Comparison of ENCODE assay signal across 19 cellular contexts in genomic region chrX:112051546-112051945, GRCh38. TPM values are rescaled to one million over a fixed set of nuclear protein-coding genes. Genes with fewer than 3 reads are reported as not detected.
A peak's percentile ranks its signal among the peaks of the same experiment; 100 is the strongest.
DNase-seq lines count a peak whose midpoint lies in the region; ATAC-seq and TF ChIP-seq lines count a peak whose summit lies in the region.
"Had no signal": no experiment of that assay in that cellular context is flagged by ENCODE, and none has a peak within 500 bp of the region (broad histone marks: within the 10 kb centered on the region; RNA-seq: fewer than 3 reads in every experiment).

No MANE protein-coding gene starts in this region.

- no peak overlapping the region for H3K4me3 ChIP-seq in mesenchymal stem cell (ENCODE audit: insufficient read depth in 1 of 2, low read depth in 1 of 2, low read length in 2 of 2)
- H3K4me3 ChIP-seq: Peyer's patch had no signal

- H2BK120ac ChIP-seq in mesenchymal stem cell (ENCODE audit: low read depth, low read length) = no peak overlapping the region

- no peak overlapping the region for H3K9ac ChIP-seq in mesenchymal stem cell (ENCODE audit: low read length)

- H3K27ac ChIP-seq in mesenchymal stem cell (ENCODE audit: low read length, poor library complexity, severe bottlenecking) = no peak overlapping the region
- H3K27ac ChIP-seq: Peyer's patch had no signal

- no peaks in the 10 kb centered on the region for H3K27me3 Mint-ChIP-seq in natural killer cell (ENCODE audit: low read depth in 2 of 2)
- H3K27me3 Mint-ChIP-seq: T-helper 17 cell had no signal

- no peak for TF ChIP-seq CTCF in natural killer cell (IDR thresholded peaks at IDR 0.05)

- H4K91ac ChIP-seq in mesenchymal stem cell (ENCODE audit: low read length) = no peak overlapping the region

- no peaks in the 10 kb centered on the region for H3K36me3 Mint-ChIP-seq in natural killer cell
- H3K36me3 Mint-ChIP-seq: CD8-positive, alpha-beta T cell had no signal

- H3K14ac ChIP-seq in mesenchymal stem cell (ENCODE audit: low read length in 2 of 2) = no peak overlapping the region

- H3K79me1 ChIP-seq in mesenchymal stem cell (replicated peaks; ENCODE audit: low read length, poor library complexity, severe bottlenecking) = no peaks in the 10 kb centered on the region

- no peak overlapping the region for H3K4me3 Mint-ChIP-seq in natural killer cell
- H3K4me3 Mint-ChIP-seq: CD8-positive, alpha-beta T cell; T-helper 17 cell had no signal

- intact Hi-C loops in natural killer cell (cut with micrococcal nuclease) = no loop called here

- H3K27ac Mint-ChIP-seq in natural killer cell = no peak overlapping the region
- H3K27ac Mint-ChIP-seq: CD8-positive, alpha-beta T cell; T-helper 17 cell had no signal

- peaks cover 0 to 36% of the 10 kb centered on the region in 2 experiments for H3K27me3 ChIP-seq in mesenchymal stem cell (ENCODE audit: control insufficient read depth in 1 of 2, insufficient read depth in 1 of 2, low read length in 2 of 2)
- H3K27me3 ChIP-seq: BE2C, Peyer's patch had no signal

- no peak overlapping the region for H2BK12ac ChIP-seq in mesenchymal stem cell (ENCODE audit: low read length in 2 of 2)

- no peak overlapping the region for H3K4me2 ChIP-seq in mesenchymal stem cell (ENCODE audit: low read length, poor library complexity, severe bottlenecking)

- no peak overlapping the region for H3K4ac ChIP-seq in mesenchymal stem cell (ENCODE audit: low read depth in 1 of 2, low read length in 2 of 2)

- DNase-seq in MV-4-11 (lab: John Stamatoyannopoulos, UW) (peak; percentile 87), SIG-M5 treated with dmso at 0.1 percent for 504 hours (lab: John Stamatoyannopoulos, UW; ENCODE audit: unreplicated experiment) (peak; percentile 67), mesenchymal stem cell (peak; percentile 10), natural killer cell (no peak), T-helper 9 cell (no peak)
- DNase-seq: BE2C; CD8-positive, alpha-beta T cell; DMS79 treated with DMSO at 0.1 percent for 48 hours; KBM-7; NCI-H1105 treated with DMSO at 0.1 percent for 48 hours; NCI-H1930; NCI-H446 treated with DMSO at 0.1 percent for 48 hours; Peyer's patch; T-helper 17 cell had no signal

- no peak overlapping the region for H2AK5ac ChIP-seq in mesenchymal stem cell (ENCODE audit: low read length, severe bottlenecking)

- H3K9me3 ChIP-seq in mesenchymal stem cell (ENCODE audit: control insufficient read depth, low read length) = no peaks in the 10 kb centered on the region
- H3K9me3 ChIP-seq: BE2C, Peyer's patch had no signal

- H2BK5ac ChIP-seq in mesenchymal stem cell (ENCODE audit: low read depth, low read length, poor library complexity, severe bottlenecking) = no peak overlapping the region

- H2BK15ac ChIP-seq in mesenchymal stem cell (ENCODE audit: low read depth, poor library complexity, severe bottlenecking) = no peak overlapping the region

- no peaks in the 10 kb centered on the region for H3K9me3 Mint-ChIP-seq in natural killer cell
- H3K9me3 Mint-ChIP-seq: CD8-positive, alpha-beta T cell had no signal

- no peaks in the 10 kb centered on the region for H3K4me1 Mint-ChIP-seq in natural killer cell
- H3K4me1 Mint-ChIP-seq: T-helper 17 cell had no signal

- H3K4me1 ChIP-seq in mesenchymal stem cell (ENCODE audit: control insufficient read depth, insufficient read depth, low read depth, low read length) = no peaks in the 10 kb centered on the region
- H3K4me1 ChIP-seq: BE2C, Peyer's patch had no signal

- no peak overlapping the region for H2AFZ ChIP-seq in mesenchymal stem cell (ENCODE audit: low read depth, low read length)

- H3K36me3 ChIP-seq in mesenchymal stem cell (ENCODE audit: control insufficient read depth in 1 of 2, insufficient read depth in 2 of 2, low read depth in 1 of 2, low read length in 2 of 2) = no peaks in the 10 kb centered on the region
- H3K36me3 ChIP-seq: BE2C, Peyer's patch had no signal

- no peak overlapping the region for H4K8ac ChIP-seq in mesenchymal stem cell (ENCODE audit: low read length)

- no peak overlapping the region for H3K18ac ChIP-seq in mesenchymal stem cell (ENCODE audit: low read depth in 1 of 2, low read length in 2 of 2)

- no CpG with 5 or more reads among the region's 2 CpGs for WGBS in mesenchymal stem cell

- ATAC-seq in HG03520 (IDR thresholded peaks at IDR 0.05; ENCODE audit: unreplicated experiment) (peak; percentile 53), GM21529 (IDR thresholded peaks at IDR 0.05; ENCODE audit: unreplicated experiment) (no peak), natural killer cell (no peak)
- ATAC-seq: CD8-positive, alpha-beta T cell; Right ventricle myocardium inferior; T-helper 17 cell had no signal

- no peak overlapping the region for H3K23ac ChIP-seq in mesenchymal stem cell (ENCODE audit: low read length in 2 of 2)

RNA-seq across cellular contexts. Expression of gene TRPC5, which starts 31.0 kb away (rescaled TPM):
- 0.07 TPM for polyA plus RNA-seq in mesenchymal stem cell (2013, experiment 1 of 2)
- 0.08 TPM for polyA plus RNA-seq in mesenchymal stem cell (2013, experiment 2 of 2)
- not detected for total RNA-seq in natural killer cell
- total RNA-seq: CD8-positive, alpha-beta T cell; G401; Peyer's patch; Right ventricle myocardium inferior; T-helper 17 cell had no signal

RNA-seq across cellular contexts. Expression of gene RTL4, which starts 31.3 kb away (rescaled TPM):
- polyA plus RNA-seq in mesenchymal stem cell (2013, experiment 1 of 2) = 0.01 TPM
- polyA plus RNA-seq in mesenchymal stem cell (2013, experiment 2 of 2) = 0.03 TPM
- not detected for total RNA-seq in natural killer cell
- total RNA-seq: CD8-positive, alpha-beta T cell; G401; Peyer's patch; Right ventricle myocardium inferior; T-helper 17 cell had no signal
- polyA plus RNA-seq: AG04450 had no signal

Comparison
In these comparisons a context has a peak if more than half of its experiments do, and no peak if none do; other contexts are left out.
1. DNase-seq: peak in MV-4-11 (single experiment), SIG-M5 treated with dmso at 0.1 percent for 504 hours (single experiment) and mesenchymal stem cell (single experiment); none in natural killer cell (single experiment) and T-helper 9 cell (single experiment).